1 cellular context compared by ENCODE assay signal in the genomic region with DNA sequence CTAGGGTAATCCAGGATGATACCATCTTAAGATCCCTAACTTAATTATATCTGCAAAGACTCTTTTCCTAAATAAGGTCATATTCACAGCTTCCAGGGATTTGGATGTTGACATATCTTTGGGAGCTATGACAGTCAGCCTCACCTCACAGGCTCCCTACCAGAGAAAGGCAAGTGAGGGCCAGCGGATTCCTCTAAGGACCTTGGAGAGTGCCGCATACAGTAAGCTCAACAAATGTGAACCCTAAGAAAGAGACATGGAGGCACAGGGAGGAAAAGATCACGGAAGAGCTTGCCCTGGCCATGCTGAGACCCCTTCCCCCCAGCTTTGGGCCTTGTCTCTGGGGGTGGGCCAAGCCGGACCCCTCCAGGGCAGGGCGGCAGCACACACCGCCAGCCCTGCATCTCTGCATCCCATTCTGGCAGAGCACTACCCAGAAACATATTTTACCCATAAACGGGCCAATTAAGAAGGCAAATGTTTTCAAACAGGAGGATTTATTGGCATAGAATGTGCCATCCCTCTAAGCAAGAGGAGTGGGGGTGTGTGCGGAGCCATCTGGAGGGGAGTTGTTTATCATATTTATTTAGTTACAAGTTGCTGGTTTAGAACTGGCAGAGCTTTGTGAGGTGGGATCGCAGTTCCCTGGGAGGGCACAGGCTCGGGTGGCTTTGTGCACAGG.
A peak's percentile ranks its signal among the peaks of the same experiment; 100 is the strongest.
TF ChIP-seq lines count a peak whose summit lies in the region.

No MANE protein-coding gene starts in this region.

TF ChIP-seq in GM23338, 12 proteins besides CTCF, POLR2A, EP300 and RAD21 (continued from another document):
- TF ChIP-seq, protein P1, sequence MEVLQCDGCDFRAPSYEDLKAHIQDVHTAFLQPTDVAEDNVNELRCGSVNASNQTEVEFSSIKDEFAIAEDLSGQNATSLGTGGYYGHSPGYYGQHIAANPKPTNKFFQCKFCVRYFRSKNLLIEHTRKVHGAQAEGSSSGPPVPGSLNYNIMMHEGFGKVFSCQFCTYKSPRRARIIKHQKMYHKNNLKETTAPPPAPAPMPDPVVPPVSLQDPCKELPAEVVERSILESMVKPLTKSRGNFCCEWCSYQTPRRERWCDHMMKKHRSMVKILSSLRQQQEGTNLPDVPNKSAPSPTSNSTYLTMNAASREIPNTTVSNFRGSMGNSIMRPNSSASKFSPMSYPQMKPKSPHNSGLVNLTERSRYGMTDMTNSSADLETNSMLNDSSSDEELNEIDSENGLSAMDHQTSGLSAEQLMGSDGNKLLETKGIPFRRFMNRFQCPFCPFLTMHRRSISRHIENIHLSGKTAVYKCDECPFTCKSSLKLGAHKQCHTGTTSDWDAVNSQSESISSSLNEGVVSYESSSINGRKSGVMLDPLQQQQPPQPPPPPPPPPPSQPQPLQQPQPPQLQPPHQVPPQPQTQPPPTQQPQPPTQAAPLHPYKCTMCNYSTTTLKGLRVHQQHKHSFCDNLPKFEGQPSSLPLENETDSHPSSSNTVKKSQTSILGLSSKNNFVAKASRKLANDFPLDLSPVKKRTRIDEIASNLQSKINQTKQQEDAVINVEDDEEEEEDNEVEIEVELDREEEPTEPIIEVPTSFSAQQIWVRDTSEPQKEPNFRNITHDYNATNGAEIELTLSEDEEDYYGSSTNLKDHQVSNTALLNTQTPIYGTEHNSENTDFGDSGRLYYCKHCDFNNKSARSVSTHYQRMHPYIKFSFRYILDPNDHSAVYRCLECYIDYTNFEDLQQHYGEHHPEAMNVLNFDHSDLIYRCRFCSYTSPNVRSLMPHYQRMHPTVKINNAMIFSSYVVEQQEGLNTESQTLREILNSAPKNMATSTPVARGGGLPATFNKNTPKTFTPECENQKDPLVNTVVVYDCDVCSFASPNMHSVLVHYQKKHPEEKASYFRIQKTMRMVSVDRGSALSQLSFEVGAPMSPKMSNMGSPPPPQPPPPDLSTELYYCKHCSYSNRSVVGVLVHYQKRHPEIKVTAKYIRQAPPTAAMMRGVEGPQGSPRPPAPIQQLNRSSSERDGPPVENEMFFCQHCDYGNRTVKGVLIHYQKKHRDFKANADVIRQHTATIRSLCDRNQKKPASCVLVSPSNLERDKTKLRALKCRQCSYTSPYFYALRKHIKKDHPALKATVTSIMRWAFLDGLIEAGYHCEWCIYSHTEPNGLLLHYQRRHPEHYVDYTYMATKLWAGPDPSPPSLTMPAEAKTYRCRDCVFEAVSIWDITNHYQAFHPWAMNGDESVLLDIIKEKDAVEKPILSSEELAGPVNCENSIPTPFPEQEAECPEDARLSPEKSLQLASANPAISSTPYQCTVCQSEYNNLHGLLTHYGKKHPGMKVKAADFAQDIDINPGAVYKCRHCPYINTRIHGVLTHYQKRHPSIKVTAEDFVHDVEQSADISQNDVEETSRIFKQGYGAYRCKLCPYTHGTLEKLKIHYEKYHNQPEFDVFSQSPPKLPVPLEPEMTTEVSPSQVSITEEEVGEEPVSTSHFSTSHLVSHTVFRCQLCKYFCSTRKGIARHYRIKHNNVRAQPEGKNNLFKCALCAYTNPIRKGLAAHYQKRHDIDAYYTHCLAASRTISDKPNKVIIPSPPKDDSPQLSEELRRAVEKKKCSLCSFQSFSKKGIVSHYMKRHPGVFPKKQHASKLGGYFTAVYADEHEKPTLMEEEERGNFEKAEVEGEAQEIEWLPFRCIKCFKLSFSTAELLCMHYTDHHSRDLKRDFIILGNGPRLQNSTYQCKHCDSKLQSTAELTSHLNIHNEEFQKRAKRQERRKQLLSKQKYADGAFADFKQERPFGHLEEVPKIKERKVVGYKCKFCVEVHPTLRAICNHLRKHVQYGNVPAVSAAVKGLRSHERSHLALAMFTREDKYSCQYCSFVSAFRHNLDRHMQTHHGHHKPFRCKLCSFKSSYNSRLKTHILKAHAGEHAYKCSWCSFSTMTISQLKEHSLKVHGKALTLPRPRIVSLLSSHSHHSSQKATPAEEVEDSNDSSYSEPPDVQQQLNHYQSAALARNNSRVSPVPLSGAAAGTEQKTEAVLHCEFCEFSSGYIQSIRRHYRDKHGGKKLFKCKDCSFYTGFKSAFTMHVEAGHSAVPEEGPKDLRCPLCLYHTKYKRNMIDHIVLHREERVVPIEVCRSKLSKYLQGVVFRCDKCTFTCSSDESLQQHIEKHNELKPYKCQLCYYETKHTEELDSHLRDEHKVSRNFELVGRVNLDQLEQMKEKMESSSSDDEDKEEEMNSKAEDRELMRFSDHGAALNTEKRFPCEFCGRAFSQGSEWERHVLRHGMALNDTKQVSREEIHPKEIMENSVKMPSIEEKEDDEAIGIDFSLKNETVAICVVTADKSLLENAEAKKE (CRISPR knock-in tag; IDR thresholded peaks at IDR 0.05) = no peak
- TF ChIP-seq EZH2phosphoT487 (IDR thresholded peaks at IDR 0.05; ENCODE audit: unreplicated experiment) = no peak
- no peak for TF ChIP-seq ZNF114 (CRISPR knock-in tag; IDR thresholded peaks at IDR 0.05)
- no peak for TF ChIP-seq JUNB (IDR thresholded peaks at IDR 0.05; ENCODE audit: unreplicated experiment)
- TF ChIP-seq, protein P2, sequence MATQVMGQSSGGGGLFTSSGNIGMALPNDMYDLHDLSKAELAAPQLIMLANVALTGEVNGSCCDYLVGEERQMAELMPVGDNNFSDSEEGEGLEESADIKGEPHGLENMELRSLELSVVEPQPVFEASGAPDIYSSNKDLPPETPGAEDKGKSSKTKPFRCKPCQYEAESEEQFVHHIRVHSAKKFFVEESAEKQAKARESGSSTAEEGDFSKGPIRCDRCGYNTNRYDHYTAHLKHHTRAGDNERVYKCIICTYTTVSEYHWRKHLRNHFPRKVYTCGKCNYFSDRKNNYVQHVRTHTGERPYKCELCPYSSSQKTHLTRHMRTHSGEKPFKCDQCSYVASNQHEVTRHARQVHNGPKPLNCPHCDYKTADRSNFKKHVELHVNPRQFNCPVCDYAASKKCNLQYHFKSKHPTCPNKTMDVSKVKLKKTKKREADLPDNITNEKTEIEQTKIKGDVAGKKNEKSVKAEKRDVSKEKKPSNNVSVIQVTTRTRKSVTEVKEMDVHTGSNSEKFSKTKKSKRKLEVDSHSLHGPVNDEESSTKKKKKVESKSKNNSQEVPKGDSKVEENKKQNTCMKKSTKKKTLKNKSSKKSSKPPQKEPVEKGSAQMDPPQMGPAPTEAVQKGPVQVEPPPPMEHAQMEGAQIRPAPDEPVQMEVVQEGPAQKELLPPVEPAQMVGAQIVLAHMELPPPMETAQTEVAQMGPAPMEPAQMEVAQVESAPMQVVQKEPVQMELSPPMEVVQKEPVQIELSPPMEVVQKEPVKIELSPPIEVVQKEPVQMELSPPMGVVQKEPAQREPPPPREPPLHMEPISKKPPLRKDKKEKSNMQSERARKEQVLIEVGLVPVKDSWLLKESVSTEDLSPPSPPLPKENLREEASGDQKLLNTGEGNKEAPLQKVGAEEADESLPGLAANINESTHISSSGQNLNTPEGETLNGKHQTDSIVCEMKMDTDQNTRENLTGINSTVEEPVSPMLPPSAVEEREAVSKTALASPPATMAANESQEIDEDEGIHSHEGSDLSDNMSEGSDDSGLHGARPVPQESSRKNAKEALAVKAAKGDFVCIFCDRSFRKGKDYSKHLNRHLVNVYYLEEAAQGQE (IDR thresholded peaks at IDR 0.05; ENCODE audit: unreplicated experiment) = peak; percentile 66
- no peak for TF ChIP-seq STAT1 (IDR thresholded peaks at IDR 0.05; ENCODE audit: unreplicated experiment)
